8 cellular contexts compared by ENCODE assay signal in genomic region chr2:20222769-20223344, GRCh38. TPM values are rescaled to one million over a fixed set of nuclear protein-coding genes. Genes with fewer than 3 reads are reported as not detected.
DNase-seq lines count a peak whose midpoint lies in the region; ATAC-seq, FAIRE-seq and TF ChIP-seq lines count a peak whose summit lies in the region.

No MANE protein-coding gene starts in this region.

- no peaks in the 10 kb centered on the region for H3K9me2 ChIP-seq in SK-N-SH

- no peaks in the 10 kb centered on the region for H3K36me3 Mint-ChIP-seq in T-cell
- H3K36me3 Mint-ChIP-seq in stimulated activated memory B cell treated with anti-CD40 and anti-IgM and Interleukin-4, amounts not matched to agents 10 μg/mL and 1 μg/mL and 100 μg/mL, for 72 hours: no peaks in the 10 kb centered on the region

- no peak for TF ChIP-seq EP300 in SK-N-SH (IDR thresholded peaks at IDR 0.05; ENCODE audit: borderline replicate concordance in 1 of 2, low read depth in 1 of 2, low read length in 1 of 2)

- peak overlapping the region; percentile 13 to 56 (median 53) for H3K4me3 Mint-ChIP-seq in T-cell
- peak overlapping the region; percentile 29 for H3K4me3 Mint-ChIP-seq in stimulated activated memory B cell treated with anti-CD40 and anti-IgM and Interleukin-4, amounts not matched to agents 10 μg/mL and 1 μg/mL and 100 μg/mL, for 72 hours

- peaks cover 0 to 12% (median 10%) of the 10 kb centered on the region in 3 donors for H3K4me1 Mint-ChIP-seq in T-cell
- peaks cover 6% of the 10 kb centered on the region for H3K4me1 Mint-ChIP-seq in stimulated activated memory B cell treated with anti-CD40 and anti-IgM and Interleukin-4, amounts not matched to agents 10 μg/mL and 1 μg/mL and 100 μg/mL, for 72 hours

- H3K9ac ChIP-seq in SK-N-SH (peak overlapping the region; percentile 39), iPS-15b (ENCODE audit: low read depth, low read length) (no peak overlapping the region)

- peak; percentile 31; the same call in 1 of the 2 replicates for TF ChIP-seq RAD21 in SK-N-SH (IDR thresholded peaks at IDR 0.05; ENCODE audit: low read length)

- H3K4me2 ChIP-seq in SK-N-SH: peak overlapping the region; percentile 99

- H3K4me1 ChIP-seq in SK-N-SH (ENCODE audit: control insufficient read depth in 1 of 2, insufficient read depth in 2 of 2, low read depth in 1 of 2, low read length in 1 of 2) (peaks cover 26 to 43% of the 10 kb centered on the region in 2 experiments), iPS-15b (ENCODE audit: control insufficient read depth, insufficient read depth, low read length) (peaks cover 8% of the 10 kb centered on the region)

- H3K9me3 ChIP-seq in SK-N-SH (no peaks in the 10 kb centered on the region), iPS-15b (ENCODE audit: control insufficient read depth, insufficient read depth, low read length) (no peaks in the 10 kb centered on the region)

- TF ChIP-seq POLR2A in GM12892 (IDR thresholded peaks at IDR 0.05; ENCODE audit: low read depth, low read length): no peak

- ATAC-seq in SK-N-SH treated with all-trans-retinoic acid at 6 μM for 48 hours (no peak; the same call in 2 of the 3 replicates), T-cell (replicated peaks in 1 of 4) (no peak), GM18907 (IDR thresholded peaks at IDR 0.05; ENCODE audit: unreplicated experiment) (no peak)
- no peak for ATAC-seq in stimulated activated memory B cell treated with anti-CD40 and anti-IgM and Interleukin-4, amounts not matched to agents 10 μg/mL and 1 μg/mL and 100 μg/mL, for 72 hours

- no peaks in the 10 kb centered on the region for H4K20me1 ChIP-seq in SK-N-SH (ENCODE audit: insufficient read depth)

- H3K36me3 ChIP-seq in SK-N-SH (replicated peaks in 1 of 2; ENCODE audit: control insufficient read depth in 1 of 2, insufficient read depth in 2 of 2, low read length in 1 of 2) (no peaks in the 10 kb centered on the region), iPS-15b (ENCODE audit: control insufficient read depth, insufficient read depth, low read length) (peaks cover 2% of the 10 kb centered on the region)

- H3F3A ChIP-seq in SK-N-SH (replicated peaks; ENCODE audit: insufficient read depth): peaks cover 24% of the 10 kb centered on the region

- H3K27me3 Mint-ChIP-seq in T-cell: peaks cover 41 to 62% of the 10 kb centered on the region in 2 donors
- peaks cover 65% of the 10 kb centered on the region for H3K27me3 Mint-ChIP-seq in stimulated activated memory B cell treated with anti-CD40 and anti-IgM and Interleukin-4, amounts not matched to agents 10 μg/mL and 1 μg/mL and 100 μg/mL, for 72 hours

- H3K27me3 ChIP-seq in SK-N-SH (ENCODE audit: insufficient read depth) (no peaks in the 10 kb centered on the region), iPS-15b (ENCODE audit: control insufficient read depth, insufficient read depth, low read length) (peaks cover 8% of the 10 kb centered on the region)

- WGBS in SK-N-SH (ENCODE audit: low lambda C conversion rate): 47% methylated on average over 19 of the region's 19 CpGs

- H3K79me2 ChIP-seq in SK-N-SH (ENCODE audit: insufficient read depth): peaks cover 48% of the 10 kb centered on the region; the same call in 1 of the 2 replicates

- H3K27ac ChIP-seq in SK-N-SH (ENCODE audit: low read depth in 2 of 2, low read length in 1 of 2): peak overlapping the region; percentile 67 to 99

- DNase-seq in SK-N-SH (no peak), T-cell (no peak), GM12892 (ENCODE audit: insufficient read length) (no peak)
- DNase-seq in effector CD8-positive, alpha-beta T cell (lab: John Stamatoyannopoulos, UW): no peak

- TF ChIP-seq CTCF in SK-N-SH (IDR thresholded peaks at IDR 0.05): no peak

- H2AFZ ChIP-seq in SK-N-SH (ENCODE audit: low read depth): peak overlapping the region; percentile 87; the same call in 1 of the 2 replicates

- CTCF ChIA-PET in SK-N-SH (lab: Yijun Ruan, JAX): interaction anchor here (0.6 to 10.4 kb wide), 24 partner anchors 9 to 428 kb away, joined by 3 to 215 read pairs (median 3); no protein-coding TSS in a partner anchor
- CTCF ChIA-PET in T-cell (lab: Charles Lee): no interaction called here

- no peak for FAIRE-seq in GM12892 (lab: Jason Lieb, UNC)

- H3K27ac Mint-ChIP-seq in T-cell: no peak overlapping the region
- no peak overlapping the region for H3K27ac Mint-ChIP-seq in stimulated activated memory B cell treated with anti-CD40 and anti-IgM and Interleukin-4, amounts not matched to agents 10 μg/mL and 1 μg/mL and 100 μg/mL, for 72 hours

- POLR2A ChIA-PET in SK-N-SH (lab: Yijun Ruan, JAX): interaction anchor here (0.8 to 2.7 kb wide), 9 partner anchors 17 to 172 kb away, joined by 3 to 12 read pairs (median 4); partner anchors contain the start of gene LAPTM4A
- POLR2A ChIA-PET in T-cell (lab: Charles Lee): no interaction called here

- H3K4me3 ChIP-seq in SK-N-SH (ENCODE audit: low read depth in 2 of 2, low read length in 1 of 2): peak overlapping the region; percentile 68 to 77
- H3K4me3 ChIP-seq in iPS-15b (ENCODE audit: low read depth, low read length): peak overlapping the region; percentile 68

- no peaks in the 10 kb centered on the region for H3K9me3 Mint-ChIP-seq in T-cell
- H3K9me3 Mint-ChIP-seq in stimulated activated memory B cell treated with anti-CD40 and anti-IgM and Interleukin-4, amounts not matched to agents 10 μg/mL and 1 μg/mL and 100 μg/mL, for 72 hours: no peaks in the 10 kb centered on the region

TF ChIP-seq in SK-N-SH, 30 proteins besides CTCF, POLR2A, EP300 and RAD21:
- TF ChIP-seq IRF3 (IDR thresholded peaks at IDR 0.05; ENCODE audit: low read depth, low read length) (no peak), POLR2AphosphoS5 (IDR thresholded peaks at IDR 0.05; ENCODE audit: low read depth, low read length) (no peak), RXRA (IDR thresholded peaks at IDR 0.05; ENCODE audit: borderline replicate concordance, low read depth) (no peak), RFX5 (IDR thresholded peaks at IDR 0.05; ENCODE audit: low read length) (no peak), EZH2phosphoT487 (IDR thresholded peaks at IDR 0.05; ENCODE audit: borderline replicate concordance, low read depth) (no peak), TCF12 (IDR thresholded peaks at IDR 0.05) (no peak), JUND (IDR thresholded peaks at IDR 0.05) (no peak), NFIC (IDR thresholded peaks at IDR 0.05; ENCODE audit: borderline replicate concordance) (no peak), USF2 (IDR thresholded peaks at IDR 0.05; ENCODE audit: borderline replicate concordance, low read depth, low read length) (no peak)

TF ChIP-seq in SK-N-SH treated with all-trans-retinoic acid at 6 μM for 48 hours, 23 proteins besides CTCF, POLR2A, EP300 and RAD21 (continues in another document):
- no peak for TF ChIP-seq POU6F1 (CRISPR knock-in tag; IDR thresholded peaks at IDR 0.05; ENCODE audit: borderline replicate concordance, low read depth)
- TF ChIP-seq ZFP30 (CRISPR knock-in tag; IDR thresholded peaks at IDR 0.05): no peak
- TF ChIP-seq, protein P1, sequence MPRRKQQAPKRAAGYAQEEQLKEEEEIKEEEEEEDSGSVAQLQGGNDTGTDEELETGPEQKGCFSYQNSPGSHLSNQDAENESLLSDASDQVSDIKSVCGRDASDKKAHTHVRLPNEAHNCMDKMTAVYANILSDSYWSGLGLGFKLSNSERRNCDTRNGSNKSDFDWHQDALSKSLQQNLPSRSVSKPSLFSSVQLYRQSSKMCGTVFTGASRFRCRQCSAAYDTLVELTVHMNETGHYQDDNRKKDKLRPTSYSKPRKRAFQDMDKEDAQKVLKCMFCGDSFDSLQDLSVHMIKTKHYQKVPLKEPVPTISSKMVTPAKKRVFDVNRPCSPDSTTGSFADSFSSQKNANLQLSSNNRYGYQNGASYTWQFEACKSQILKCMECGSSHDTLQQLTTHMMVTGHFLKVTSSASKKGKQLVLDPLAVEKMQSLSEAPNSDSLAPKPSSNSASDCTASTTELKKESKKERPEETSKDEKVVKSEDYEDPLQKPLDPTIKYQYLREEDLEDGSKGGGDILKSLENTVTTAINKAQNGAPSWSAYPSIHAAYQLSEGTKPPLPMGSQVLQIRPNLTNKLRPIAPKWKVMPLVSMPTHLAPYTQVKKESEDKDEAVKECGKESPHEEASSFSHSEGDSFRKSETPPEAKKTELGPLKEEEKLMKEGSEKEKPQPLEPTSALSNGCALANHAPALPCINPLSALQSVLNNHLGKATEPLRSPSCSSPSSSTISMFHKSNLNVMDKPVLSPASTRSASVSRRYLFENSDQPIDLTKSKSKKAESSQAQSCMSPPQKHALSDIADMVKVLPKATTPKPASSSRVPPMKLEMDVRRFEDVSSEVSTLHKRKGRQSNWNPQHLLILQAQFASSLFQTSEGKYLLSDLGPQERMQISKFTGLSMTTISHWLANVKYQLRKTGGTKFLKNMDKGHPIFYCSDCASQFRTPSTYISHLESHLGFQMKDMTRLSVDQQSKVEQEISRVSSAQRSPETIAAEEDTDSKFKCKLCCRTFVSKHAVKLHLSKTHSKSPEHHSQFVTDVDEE (CRISPR knock-in tag; IDR thresholded peaks at IDR 0.05): no peak
- no peak for TF ChIP-seq ESRRG (CRISPR knock-in tag; IDR thresholded peaks at IDR 0.05)
- no peak for TF ChIP-seq TOX (CRISPR knock-in tag; IDR thresholded peaks at IDR 0.05; ENCODE audit: borderline replicate concordance)

RNA-seq across cellular contexts. Expression of gene SDC1, which starts 2.1 kb away (rescaled TPM):
- 105 and 122 TPM in 2 replicates for polyA plus RNA-seq in SK-N-SH (2012; rRNA removed)
- 63.4 and 86.1 TPM in 2 replicates for polyA plus RNA-seq in SK-N-SH (2012; cell fraction: cytosol; rRNA removed)
- 58.4 and 62.2 TPM in 2 replicates for polyA plus RNA-seq in SK-N-SH (2012; cell fraction: nucleus; rRNA removed)
- total RNA-seq in T-cell: 1 to 10 TPM in 1 of 5 donors, under 1 TPM in 2, not detected in 2; 0.82 to 1.2 (median 0.99) TPM
- 20.6 TPM for polyA plus RNA-seq in GM12892 (2012; ENCODE audit: missing spikeins)
